In genomic region chr1:168939131-168939946, GRCh38 we compare ENCODE assay signal across 2 cellular contexts.
TF ChIP-seq lines count a peak whose summit lies in the region.

No MANE protein-coding gene starts in this region.

TF ChIP-seq in GM12878, 131 proteins besides CTCF, POLR2A, EP300 and RAD21 (continued from another document and continues in another):
- TF ChIP-seq CBX3 (IDR thresholded peaks at IDR 0.05; ENCODE audit: borderline replicate concordance, low read depth) = no peak
- TF ChIP-seq CREM (IDR thresholded peaks at IDR 0.05; ENCODE audit: low read depth) = no peak
- no peak for TF ChIP-seq MYB (IDR thresholded peaks at IDR 0.05; ENCODE audit: borderline replicate concordance, low read depth, low read length)
- TF ChIP-seq MXI1 (IDR thresholded peaks at IDR 0.05; ENCODE audit: low read depth, low read length) = no peak
- TF ChIP-seq BHLHE40 (IDR thresholded peaks at IDR 0.05; ENCODE audit: borderline replicate concordance in 1 of 2, low read depth in 2 of 2, low read length in 1 of 2) = no peak
- no peak for TF ChIP-seq RELA (IDR thresholded peaks at IDR 0.05; ENCODE audit: borderline replicate concordance, partially characterized antibody)
- no peak for TF ChIP-seq POLR2AphosphoS2 (IDR thresholded peaks at IDR 0.05; ENCODE audit: low read depth, low read length)
- TF ChIP-seq ZNF207 (IDR thresholded peaks at IDR 0.05; ENCODE audit: borderline replicate concordance) = no peak
- no peak for TF ChIP-seq ATF3 (IDR thresholded peaks at IDR 0.05; ENCODE audit: borderline replicate concordance, extremely low read depth, low read depth, low read length)
- peak; percentile 68 for TF ChIP-seq IKZF1 (conservative IDR thresholded peaks at IDR 0.05)
- no peak for TF ChIP-seq TCF7 (IDR thresholded peaks at IDR 0.05; ENCODE audit: borderline replicate concordance)
- TF ChIP-seq E2F8 (IDR thresholded peaks at IDR 0.05; ENCODE audit: low read depth, partially characterized antibody) = no peak
- no peak for TF ChIP-seq MEF2B (IDR thresholded peaks at IDR 0.05; ENCODE audit: partially characterized antibody, poor library complexity, severe bottlenecking)
- TF ChIP-seq ESRRA (IDR thresholded peaks at IDR 0.05; ENCODE audit: low read length) = peak; percentile 48; the same call in 1 of the 2 replicates
- peak; percentile 72 for TF ChIP-seq MTA2 (IDR thresholded peaks at IDR 0.05; ENCODE audit: low read depth)
- no peak for TF ChIP-seq ATF2 (IDR thresholded peaks at IDR 0.05; ENCODE audit: low read length)
- TF ChIP-seq ZBTB40 (IDR thresholded peaks at IDR 0.05; ENCODE audit: borderline replicate concordance) = no peak
- TF ChIP-seq SIX5 (IDR thresholded peaks at IDR 0.05; ENCODE audit: low read depth, low read length, severe bottlenecking) = no peak
- no peak for TF ChIP-seq ELK1 (IDR thresholded peaks at IDR 0.05; ENCODE audit: low read depth, low read length)
- no peak for TF ChIP-seq MTA3 (IDR thresholded peaks at IDR 0.05; ENCODE audit: borderline replicate concordance, low read length)
- no peak for TF ChIP-seq SMAD1 (IDR thresholded peaks at IDR 0.05; ENCODE audit: low read depth, partially characterized antibody)

TF ChIP-seq in WTC11, 78 proteins besides CTCF, POLR2A, EP300 and RAD21:
- no peak for TF ChIP-seq AR (CRISPR knock-in tag; IDR thresholded peaks at IDR 0.05)
- no peak for TF ChIP-seq ZBTB43 (CRISPR knock-in tag; IDR thresholded peaks at IDR 0.05)
- TF ChIP-seq USF2 (CRISPR knock-in tag; IDR thresholded peaks at IDR 0.05) = no peak
- no peak for TF ChIP-seq SMAD4 (CRISPR knock-in tag; IDR thresholded peaks at IDR 0.05)
- no peak for TF ChIP-seq TEAD1 (CRISPR knock-in tag; IDR thresholded peaks at IDR 0.05)
- no peak for TF ChIP-seq PREB (CRISPR knock-in tag; IDR thresholded peaks at IDR 0.05; ENCODE audit: borderline replicate concordance)
- no peak for TF ChIP-seq RELA (CRISPR knock-in tag; IDR thresholded peaks at IDR 0.05; ENCODE audit: borderline replicate concordance)
- no peak for TF ChIP-seq GTF2I (CRISPR knock-in tag; conservative IDR thresholded peaks at IDR 0.05)
- TF ChIP-seq ZNF121 (CRISPR knock-in tag; IDR thresholded peaks at IDR 0.05) = no peak
- no peak for TF ChIP-seq JUN (CRISPR knock-in tag; IDR thresholded peaks at IDR 0.05)
- TF ChIP-seq PRDM15 (CRISPR knock-in tag; IDR thresholded peaks at IDR 0.05) = no peak
- no peak for TF ChIP-seq E2F1 (CRISPR knock-in tag; IDR thresholded peaks at IDR 0.05)
- TF ChIP-seq E2F4 (CRISPR knock-in tag; IDR thresholded peaks at IDR 0.05; ENCODE audit: borderline replicate concordance, low read depth) = no peak
